Comparison of ENCODE assay signal across 8 cellular contexts in the genomic region with DNA sequence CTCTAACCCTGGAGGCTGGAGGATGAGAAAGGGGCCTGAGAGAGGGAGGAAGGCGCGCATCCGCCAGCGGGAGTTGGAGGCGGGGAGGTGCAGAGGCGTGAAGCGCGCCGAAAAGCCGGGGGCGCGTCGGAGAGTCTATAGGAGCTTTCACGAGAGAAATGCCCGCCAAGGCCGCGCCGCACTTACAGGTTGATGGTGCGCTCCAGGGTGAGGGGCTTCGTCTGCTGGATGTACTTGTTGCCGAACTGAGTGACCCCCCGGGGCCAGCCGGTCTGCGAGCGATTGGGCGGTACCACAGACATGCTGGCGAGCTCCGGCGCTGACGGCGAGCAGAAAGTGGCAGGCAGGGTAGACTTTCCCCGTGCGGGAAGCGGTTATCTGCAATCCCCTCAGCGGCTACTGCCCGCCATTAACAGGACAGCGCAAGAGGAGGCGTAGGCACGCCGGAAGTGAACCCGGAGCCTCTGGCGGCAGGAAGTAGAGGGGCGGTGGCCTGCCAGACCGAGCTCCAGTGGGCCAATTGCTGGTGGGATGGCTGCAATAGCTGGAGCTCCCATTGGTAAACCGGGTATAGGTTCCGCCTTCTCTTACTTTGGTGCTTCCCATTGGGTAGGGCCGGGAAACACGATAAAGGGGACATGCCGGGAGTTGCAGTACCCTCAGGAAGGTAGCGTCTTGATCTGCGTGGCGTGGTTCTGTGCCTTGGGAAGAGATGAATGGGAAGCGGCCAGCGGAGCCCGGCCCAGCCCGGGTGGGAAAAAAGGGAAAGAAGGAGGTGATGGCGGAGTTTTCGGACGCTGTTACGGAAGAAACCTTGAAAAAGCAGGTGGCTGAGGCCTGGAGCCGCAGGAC. TPM values are rescaled to one million over a fixed set of nuclear protein-coding genes. Genes with fewer than 3 reads are reported as not detected.
DNase-seq lines count a peak whose midpoint lies in the region; FAIRE-seq and TF ChIP-seq lines count a peak whose summit lies in the region.

NUDT21 (minus strand) TSS at position 432 of the 852 bp plus-strand sequence; CDS start at position 302, 130 bp downstream.
OGFOD1 (plus strand) TSS at position 654 of the 852 bp plus-strand sequence; CDS start at position 713, 59 bp downstream.

- peak; percentile 74 for TF ChIP-seq POLR2A in NB4 (IDR thresholded peaks at IDR 0.05; ENCODE audit: extremely low read depth, insufficient read length)

- H3K27me3 ChIP-seq in neuronal stem cell (ENCODE audit: control insufficient read depth in 3 of 3, insufficient read depth in 3 of 3, low read depth in 1 of 3, low read length in 3 of 3) = no peaks in the 10 kb centered on the region

- peak within 1 kb of the TSS; percentile 80 for H3K4me2 ChIP-seq in neuronal stem cell (ENCODE audit: insufficient read depth, low read length, poor library complexity, severe bottlenecking)

- no peaks in the 10 kb centered on the region for H3K9me3 Mint-ChIP-seq in HFFc6
- no peaks in the 10 kb centered on the region for H3K9me3 Mint-ChIP-seq in activated naive CD4-positive, alpha-beta T cell treated with anti-CD3 and anti-CD28 coated beads, Interleukin-2, amount 10 ng/mL, durations not matched to agents 7 days and 5 days

- peak within 1 kb of the TSS; percentile 90 for H2AFZ ChIP-seq in neuronal stem cell (ENCODE audit: low read length)

- H3K36me3 Mint-ChIP-seq in HFFc6 (ENCODE audit: low read depth) = peaks cover 50% of the 10 kb centered on the region
- peaks cover 50% of the 10 kb centered on the region for H3K36me3 Mint-ChIP-seq in activated naive CD4-positive, alpha-beta T cell treated with anti-CD3 and anti-CD28 coated beads, Interleukin-2, amount 10 ng/mL, durations not matched to agents 7 days and 5 days

- H2BK120ac ChIP-seq in neuronal stem cell (ENCODE audit: low read depth, low read length) = peak within 1 kb of the TSS; percentile 72

- H3K4ac ChIP-seq in neuronal stem cell (ENCODE audit: low read length) = no peak within 1 kb of the TSS

- H4K8ac ChIP-seq in neuronal stem cell (ENCODE audit: low read depth, low read length) = no peak within 1 kb of the TSS

- H3K9ac ChIP-seq in SK-N-MC (ENCODE audit: insufficient read length) = peak within 1 kb of the TSS; percentile 84
- H3K9ac ChIP-seq in neuronal stem cell (ENCODE audit: low read depth, low read length, poor library complexity) = peak within 1 kb of the TSS; percentile 95

- peak within 1 kb of the TSS; percentile 98 for H3K4me3 Mint-ChIP-seq in HFFc6
- peak within 1 kb of the TSS; percentile 95 for H3K4me3 Mint-ChIP-seq in activated naive CD4-positive, alpha-beta T cell treated with anti-CD3 and anti-CD28 coated beads, Interleukin-2, amount 10 ng/mL, durations not matched to agents 7 days and 5 days

- DNase-seq in GM04503 (ENCODE audit: low read depth) = peak; percentile 96
- DNase-seq in HFFc6 = peak; percentile 98
- DNase-seq in NB4 (ENCODE audit: low read depth) = peak; percentile 99
- peak; percentile 79 for DNase-seq in SK-N-MC (ENCODE audit: low read depth, low spot score)
- peak; percentile 96 for DNase-seq in activated naive CD4-positive, alpha-beta T cell treated with anti-CD3 and anti-CD28 coated beads, Interleukin-2, amount 10 ng/mL, durations not matched to agents 7 days and 5 days
- peak; percentile 86 to 99 for DNase-seq in frontal cortex (ENCODE audit: low spot score in 2 of 2)
- DNase-seq in neuronal stem cell (ENCODE audit: low spot score) = peak; percentile 94

- H3K79me1 ChIP-seq in neuronal stem cell (ENCODE audit: low read depth, low read length) = peaks cover 7% of the 10 kb centered on the region

- no peaks in the 10 kb centered on the region for H3K9me3 ChIP-seq in SK-N-MC (ENCODE audit: low read depth, low read length)
- H3K9me3 ChIP-seq in neuronal stem cell (replicated peaks in 1 of 2; ENCODE audit: control insufficient read depth in 2 of 2, insufficient read depth in 1 of 2, low read depth in 1 of 2, low read length in 2 of 2) = no peaks in the 10 kb centered on the region

- peak within 1 kb of the TSS; percentile 95 for H3K27ac Mint-ChIP-seq in HFFc6
- H3K27ac Mint-ChIP-seq in activated naive CD4-positive, alpha-beta T cell treated with anti-CD3 and anti-CD28 coated beads, Interleukin-2, amount 10 ng/mL, durations not matched to agents 7 days and 5 days = peak within 1 kb of the TSS; percentile 89

- H3K36me3 ChIP-seq in SK-N-MC (ENCODE audit: insufficient read depth, low read length) (peaks cover 23% of the 10 kb centered on the region), neuronal stem cell (replicated peaks in 1 of 2; ENCODE audit: control insufficient read depth in 2 of 2, insufficient read depth in 2 of 2, low read length in 2 of 2) (peaks cover 16 to 60% of the 10 kb centered on the region in 2 donors)

- H3K4me1 Mint-ChIP-seq in HFFc6 (ENCODE audit: low read depth) = peaks cover 51% of the 10 kb centered on the region
- peaks cover 57% of the 10 kb centered on the region for H3K4me1 Mint-ChIP-seq in activated naive CD4-positive, alpha-beta T cell treated with anti-CD3 and anti-CD28 coated beads, Interleukin-2, amount 10 ng/mL, durations not matched to agents 7 days and 5 days

- H2AK5ac ChIP-seq in neuronal stem cell (ENCODE audit: low read depth, low read length) = peak within 1 kb of the TSS; percentile 68

- no peak within 1 kb of the TSS for H3K14ac ChIP-seq in neuronal stem cell (ENCODE audit: low read length)

- no peak within 1 kb of the TSS for H4K91ac ChIP-seq in neuronal stem cell (ENCODE audit: low read depth, low read length, poor library complexity)

- peak within 1 kb of the TSS; percentile 78 for H2BK15ac ChIP-seq in neuronal stem cell (ENCODE audit: low read length)

- peak; percentile 91 for FAIRE-seq in frontal cortex (lab: Jason Lieb, UNC)

- CTCF ChIA-PET in activated naive CD4-positive, alpha-beta T cell treated with anti-CD3 and anti-CD28 coated beads, Interleukin-2, amount 10 ng/mL, durations not matched to agents 7 days and 5 days (lab: Charles Lee) = interaction anchor here (0.7 kb wide), 1 partner anchor 93 kb away, joined by 3 read pairs; no protein-coding TSS in a partner anchor

- peak within 1 kb of the TSS; percentile 98 for H3K18ac ChIP-seq in neuronal stem cell (ENCODE audit: low read length)

- H3K4me3 ChIP-seq in NB4 (ENCODE audit: low read depth, low read length) (peak within 1 kb of the TSS; percentile 99), SK-N-MC (peak within 1 kb of the TSS; percentile 85), neuronal stem cell (ENCODE audit: low read length in 2 of 2) (peak within 1 kb of the TSS; percentile 75 to 98)

- TF ChIP-seq CTCF in HFFc6 (IDR thresholded peaks at IDR 0.05) (no peak), NB4 (IDR thresholded peaks at IDR 0.05; ENCODE audit: low read depth, low read length) (no peak), subcutaneous adipose tissue (IDR thresholded peaks at IDR 0.05; ENCODE audit: low read depth) (no peak)

- no CpG with 5 or more reads among the region's 61 CpGs for WGBS in neuronal stem cell (ENCODE audit: extremely low coverage in 2 of 2, insufficient read length in 2 of 2, insufficient replicate concordance in 1 of 2), 2 donors

- peaks cover 1% of the 10 kb centered on the region; the same call in 1 of the 2 replicates for H3K27me3 Mint-ChIP-seq in HFFc6 (ENCODE audit: insufficient read depth)
- H3K27me3 Mint-ChIP-seq in activated naive CD4-positive, alpha-beta T cell treated with anti-CD3 and anti-CD28 coated beads, Interleukin-2, amount 10 ng/mL, durations not matched to agents 7 days and 5 days = no peaks in the 10 kb centered on the region

- H3K23ac ChIP-seq in neuronal stem cell (ENCODE audit: low read depth, low read length, poor library complexity) = peak within 1 kb of the TSS; percentile 97

- H2BK5ac ChIP-seq in neuronal stem cell (ENCODE audit: low read length) = peak within 1 kb of the TSS; percentile 87

- H3K4me1 ChIP-seq in neuronal stem cell (ENCODE audit: control insufficient read depth in 2 of 2, insufficient read depth in 1 of 2, low read depth in 1 of 2, low read length in 2 of 2) = peaks cover 11 to 12% of the 10 kb centered on the region in 2 donors

- no peak within 1 kb of the TSS for H2BK12ac ChIP-seq in neuronal stem cell (ENCODE audit: low read length)

- H3K27ac ChIP-seq in SK-N-MC (0 out of 2 replicates have a peak within 1 kb of the TSS, but pooled peaks have one; percentile 31), neuronal stem cell (replicated peaks; ENCODE audit: low read length) (peak within 1 kb of the TSS; percentile 64)

RNA-seq across cellular contexts. Expression of gene NUDT21, which starts in this region (rescaled TPM):
- 100 to 1,000 TPM; 114 to 150 (median 138) TPM for total RNA-seq in HFFc6 (2021; fragmentation: NEBNext Ultra II Directional; extraction: Animal tissue kit (Norgen Biotek cat#: 25700))
- total RNA-seq in frontal cortex (280 TPM), subcutaneous adipose tissue (10 to 100 TPM; 37.1 to 57.2 (median 39.8) TPM)
- 108 TPM for polyA plus RNA-seq in neuronal stem cell (2013, experiment 1 of 2)
- polyA plus RNA-seq in neuronal stem cell (2013, experiment 2 of 2) = 111 TPM

RNA-seq across cellular contexts. Expression of gene OGFOD1, which starts in this region (rescaled TPM):
- 10 to 100 TPM; 62.8 to 77.0 (median 74.3) TPM for total RNA-seq in HFFc6 (2021; fragmentation: NEBNext Ultra II Directional; extraction: Animal tissue kit (Norgen Biotek cat#: 25700))
- 26.9 TPM for total RNA-seq in frontal cortex
- polyA plus RNA-seq in neuronal stem cell (2013, experiment 1 of 2) = 29.3 TPM
- 30.5 TPM for polyA plus RNA-seq in neuronal stem cell (2013, experiment 2 of 2)
- 10 to 100 TPM; 14.5 to 53.2 (median 26.2) TPM for total RNA-seq in subcutaneous adipose tissue

Comparison
In these comparisons a context has a peak if more than half of its experiments do, and no peak if none do; other contexts are left out.
1. Peak in every context shown above with its lines: DNase-seq, H3K4me3 ChIP-seq and H3K27ac ChIP-seq.